In genomic region chr4:150242820-150243458, GRCh38 we compare ENCODE assay signal across 9 cellular contexts.
DNase-seq lines count a peak whose midpoint lies in the region; ATAC-seq, FAIRE-seq and TF ChIP-seq lines count a peak whose summit lies in the region.
"Had no signal": no experiment of that assay in that cellular context is flagged by ENCODE, and none has a peak within 500 bp of the region (broad histone marks: within the 10 kb centered on the region; RNA-seq: fewer than 3 reads in every experiment).

No MANE protein-coding gene starts in this region.

- H2AFZ ChIP-seq in PC-9: no peak overlapping the region

- no peaks in the 10 kb centered on the region for H3K79me2 ChIP-seq in PC-9 (ENCODE audit: low read depth)

- no peaks in the 10 kb centered on the region for H4K20me1 ChIP-seq in PC-9 (ENCODE audit: insufficient read depth)

- ATAC-seq in pancreas (peak; percentile 59 to 85 (median 71)), GM19452 (IDR thresholded peaks at IDR 0.05; ENCODE audit: unreplicated experiment) (no peak)
- ATAC-seq: activated T-cell treated with anti-CD3 and anti-CD28 coated beads, Interleukin-2, amount 50 U/mL, for 72 hours had no signal

- H3K27ac ChIP-seq in PC-9: no peak overlapping the region
- H3K27ac ChIP-seq in pancreas: no peak overlapping the region

- POLR2A ChIA-PET in PC-9 (lab: Charles Lee; ENCODE audit: unreplicated experiment): interaction anchor here (0.6 kb wide), 1 partner anchor 34 kb away, joined by 3 read pairs; no protein-coding TSS in a partner anchor

- BruUV-seq in PC-9 (replicated peaks; lab: Mats Ljungman, UMichigan): no TSS peak

- 44 to 48% methylated on average over 6 of the region's 6 CpGs for WGBS in pancreas, 2 donors

- CTCF ChIA-PET in PC-9 (lab: Charles Lee): interaction anchor here (0.6 to 1.1 kb wide), 3 partner anchors 29 to 240 kb away, joined by 3 read pairs; no protein-coding TSS in a partner anchor

- H3F3A ChIP-seq in PC-9 (ENCODE audit: insufficient read depth, low read depth): no peaks in the 10 kb centered on the region

- H3K9me2 ChIP-seq in PC-9 (ENCODE audit: insufficient read depth): no peaks in the 10 kb centered on the region

- H3K9me3 ChIP-seq in PC-9 (ENCODE audit: insufficient read depth, low read depth) (no peaks in the 10 kb centered on the region), pancreas (no peaks in the 10 kb centered on the region)

- intact Hi-C loops in PC-9 (cut with micrococcal nuclease; ENCODE audit: unreplicated experiment): loop anchor here (1.0 to 10.0 kb wide), 5 partner anchors 168 to 328 kb away; partner anchors contain the start of gene DCLK2
- intact Hi-C loops in pancreas (cut with DNase I): loop anchor here in 1 of 3 donors (10.0 kb wide), 1 partner anchor 238 kb away; no protein-coding TSS in a partner anchor

- DNase-seq in NCI-H2196 (lab: John Stamatoyannopoulos, UW; ENCODE audit: unreplicated experiment) (peak; percentile 15), NCI-H2196 treated with DMSO at 0.1 percent for 48 hours (lab: John Stamatoyannopoulos, UW; ENCODE audit: unreplicated experiment) (no peak), H4 (ENCODE audit: low spot score) (peak; percentile 55), PC-9 (peak in 1 of 2 experiments; percentile 34), fibroblast of gingiva (ENCODE audit: low read depth) (peak; percentile 18), pancreas (peak in 1 of 6 donors; percentile 41), mucosa of gallbladder (ENCODE audit: low spot score) (no peak)

- no peak overlapping the region for H3K4me2 ChIP-seq in PC-9

- FAIRE-seq in pancreas (lab: Jason Lieb, UNC): no peak

- no peak overlapping the region for H3K4me3 ChIP-seq in PC-9
- no peak overlapping the region for H3K4me3 ChIP-seq in pancreas

- TF ChIP-seq CTCF in PC-9 (conservative IDR thresholded peaks at IDR 0.05) (peak; percentile 82), pancreas (IDR thresholded peaks at IDR 0.05) (peak; percentile 67 to 91 (median 80))

- H3K4me1 ChIP-seq in PC-9 (replicated peaks; ENCODE audit: insufficient read depth) (no peaks in the 10 kb centered on the region), pancreas (peaks cover 3 to 11% (median 8%) of the 10 kb centered on the region in 3 donors)

- H3K27me3 ChIP-seq in PC-9 (ENCODE audit: insufficient read depth, low read depth): no peaks in the 10 kb centered on the region
- H3K27me3 ChIP-seq in pancreas: no peaks in the 10 kb centered on the region

- H3K36me3 ChIP-seq in PC-9 (ENCODE audit: low read depth) (no peaks in the 10 kb centered on the region), pancreas (no peaks in the 10 kb centered on the region)

Comparison
In these comparisons a context has a peak if more than half of its experiments do, and no peak if none do; other contexts are left out.
1. DNase-seq: peak in NCI-H2196 (single experiment), H4 (single experiment) and fibroblast of gingiva (single experiment); none in NCI-H2196 treated with DMSO at 0.1 percent for 48 hours (single experiment) and mucosa of gallbladder (single experiment).